Comparison of ENCODE assay signal across 1 cellular context in the genomic region with DNA sequence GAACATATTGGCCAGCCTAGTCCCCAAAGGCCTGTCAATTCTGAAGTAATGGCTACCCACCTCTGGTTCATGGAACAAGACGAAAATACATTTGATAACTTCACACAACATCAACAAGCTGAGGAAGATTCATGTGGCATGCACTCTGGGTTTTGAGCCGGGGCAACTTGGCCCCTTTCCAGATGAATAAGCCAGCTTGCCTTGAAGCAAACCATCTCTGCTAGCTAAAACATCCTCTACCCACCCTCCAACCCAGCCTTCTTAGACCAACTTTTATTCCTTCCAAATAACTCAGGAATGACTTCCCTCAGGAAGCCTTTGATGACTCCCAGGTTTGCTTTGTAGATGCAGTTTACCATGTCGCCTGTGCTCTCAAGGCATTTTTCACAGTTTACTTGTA.
TF ChIP-seq lines count a peak whose summit lies in the region.

No MANE protein-coding gene starts in this region.

TF ChIP-seq in SK-N-SH, 30 proteins besides CTCF, POLR2A, EP300 and RAD21:
- TF ChIP-seq PBX3 (IDR thresholded peaks at IDR 0.05), result peak; percentile 15; the same call in 1 of the 2 replicates
- TF ChIP-seq TAF1 (IDR thresholded peaks at IDR 0.05; ENCODE audit: borderline replicate concordance, low read depth, low read length), result no peak
- peak; percentile 12; the same call in 1 of the 2 replicates for TF ChIP-seq FOSL2 (IDR thresholded peaks at IDR 0.05; ENCODE audit: borderline replicate concordance, low read depth)
- TF ChIP-seq RXRA (IDR thresholded peaks at IDR 0.05; ENCODE audit: borderline replicate concordance, low read depth), result no peak
- TF ChIP-seq NFIC (IDR thresholded peaks at IDR 0.05; ENCODE audit: borderline replicate concordance), result peak; percentile 79
- TF ChIP-seq ELF1 (IDR thresholded peaks at IDR 0.05), result no peak
- peak; percentile 40 for TF ChIP-seq TCF12 (IDR thresholded peaks at IDR 0.05)
- TF ChIP-seq NRF1 (IDR thresholded peaks at IDR 0.05; ENCODE audit: low read depth, low read length), result no peak
